17 cellular contexts compared by ENCODE assay signal in genomic region chr17:66032082-66032712, GRCh38.
DNase-seq lines count a peak whose midpoint lies in the region; ATAC-seq and TF ChIP-seq lines count a peak whose summit lies in the region.
"Had no signal": no experiment of that assay in that cellular context is flagged by ENCODE, and none has a peak within 500 bp of the region (broad histone marks: within the 10 kb centered on the region; RNA-seq: fewer than 3 reads in every experiment).

No MANE protein-coding gene starts in this region.

- H3K27ac ChIP-seq in mammary epithelial cell (ENCODE audit: insufficient read depth, low read depth, low read length) (no peak overlapping the region), smooth muscle cell (ENCODE audit: low read depth) (no peak overlapping the region)
- H3K27ac ChIP-seq: breast epithelium, dorsolateral prefrontal cortex, esophagus squamous epithelium, right atrium auricular region, upper lobe of right lung had no signal

- whole genome bisulfite sequencing in mammary epithelial cell (ENCODE audit: low coverage, missing lambda C conversion rate): 94% methylated on average over 2 of the region's 2 CpGs
- 90% methylated on average over 2 of the region's 2 CpGs for WGBS in smooth muscle cell (ENCODE audit: low lambda C conversion rate)

- no peak overlapping the region for H3K4me3 ChIP-seq in GM06990 (replicated peaks; ENCODE audit: low read depth, low read length)
- H3K4me3 ChIP-seq in mammary epithelial cell (replicated peaks in 1 of 3; ENCODE audit: insufficient read depth in 1 of 3, low read depth in 2 of 3, low read length in 3 of 3): no peak overlapping the region
- H3K4me3 ChIP-seq in smooth muscle cell: no peak overlapping the region
- H3K4me3 ChIP-seq: breast epithelium, dorsolateral prefrontal cortex, esophagus squamous epithelium, right atrium auricular region, upper lobe of right lung had no signal

- H3K9ac ChIP-seq in mammary epithelial cell (ENCODE audit: insufficient read depth, low read length): no peak overlapping the region
- H3K9ac ChIP-seq in smooth muscle cell (ENCODE audit: low read depth): no peak overlapping the region

- H3K36me3 ChIP-seq in GM06990 (ENCODE audit: control insufficient read depth, insufficient read depth, low read length) (no peaks in the 10 kb centered on the region), mammary epithelial cell (ENCODE audit: insufficient read depth, low read length) (no peaks in the 10 kb centered on the region), smooth muscle cell (ENCODE audit: low read depth) (peaks cover 5% of the 10 kb centered on the region)
- H3K36me3 ChIP-seq: breast epithelium, upper lobe of right lung had no signal

- in situ Hi-C loops in mammary epithelial cell (cut with MboI; ENCODE audit: low sequenced_read_pairs in 2 of 2): no loop called here

- no peaks in the 10 kb centered on the region for H3F3A ChIP-seq in smooth muscle cell (ENCODE audit: low read depth)

- DNase-seq in GM06990 (ENCODE audit: extremely low read depth, insufficient read length) (peak; percentile 39), posterior vena cava (ENCODE audit: low spot score) (no peak), mammary epithelial cell (no peak), smooth muscle cell (lab: John Stamatoyannopoulos, UW; ENCODE audit: unreplicated experiment) (no peak), NCI-H187 treated with DMSO at 0.1 percent for 48 hours (lab: John Stamatoyannopoulos, UW) (no peak)
- DNase-seq: COR-L47, dorsolateral prefrontal cortex, esophagus squamous epithelium, head of caudate nucleus, mesendoderm, NCI-H2029 treated with DMSO at 0.1 percent for 48 hours, upper lobe of right lung had no signal

- H2AFZ ChIP-seq in mammary epithelial cell (ENCODE audit: low read depth, low read length): no peak overlapping the region
- H2AFZ ChIP-seq in smooth muscle cell (ENCODE audit: low read depth): no peak overlapping the region

- TF ChIP-seq CTCF in GM06990 (IDR thresholded peaks at IDR 0.05; ENCODE audit: insufficient read depth, low read length, poor library complexity, severe bottlenecking): no peak
- no peak for TF ChIP-seq CTCF in mammary epithelial cell (conservative IDR thresholded peaks at IDR 0.05 in 1 of 2, IDR thresholded peaks at IDR 0.05 in 1 of 2; ENCODE audit: extremely low read depth in 1 of 2, insufficient read depth in 1 of 2, low read depth in 1 of 2, low read length in 2 of 2)
- TF ChIP-seq CTCF in smooth muscle cell (IDR thresholded peaks at IDR 0.05; ENCODE audit: borderline replicate concordance, insufficient read depth, poor library complexity, severe bottlenecking): no peak

- ATAC-seq in GM18867 (IDR thresholded peaks at IDR 0.05; ENCODE audit: unreplicated experiment) (peak; percentile 66), HG02571 (IDR thresholded peaks at IDR 0.05; ENCODE audit: unreplicated experiment) (peak; percentile 59), HG03442 (IDR thresholded peaks at IDR 0.05; ENCODE audit: unreplicated experiment) (peak; percentile 75)
- ATAC-seq: upper lobe of right lung had no signal

- H4K20me1 ChIP-seq in mammary epithelial cell (ENCODE audit: insufficient read depth, low read length): no peaks in the 10 kb centered on the region
- H4K20me1 ChIP-seq in smooth muscle cell (ENCODE audit: low read depth): no peaks in the 10 kb centered on the region

- H3K9me3 ChIP-seq in mammary epithelial cell (replicated peaks; ENCODE audit: insufficient read depth, low read length) (no peaks in the 10 kb centered on the region), smooth muscle cell (replicated peaks; ENCODE audit: low read depth) (no peaks in the 10 kb centered on the region)
- H3K9me3 ChIP-seq: breast epithelium, esophagus squamous epithelium, right atrium auricular region, upper lobe of right lung had no signal

- CTCF ChIA-PET in mammary epithelial cell (lab: Charles Lee; ENCODE audit: low non-redundant PET): no interaction called here

- H3K79me2 ChIP-seq in mammary epithelial cell (ENCODE audit: insufficient read depth, low read length) (no peaks in the 10 kb centered on the region), smooth muscle cell (ENCODE audit: low read depth) (no peaks in the 10 kb centered on the region)

- H3K4me1 ChIP-seq in mammary epithelial cell (ENCODE audit: insufficient read depth, low read length): no peaks in the 10 kb centered on the region
- H3K4me1 ChIP-seq in smooth muscle cell (ENCODE audit: low read depth): no peaks in the 10 kb centered on the region
- H3K4me1 ChIP-seq: breast epithelium, esophagus squamous epithelium, right atrium auricular region, upper lobe of right lung had no signal

- H3K4me2 ChIP-seq in mammary epithelial cell (ENCODE audit: insufficient read depth, low read depth, low read length): no peak overlapping the region
- no peak overlapping the region for H3K4me2 ChIP-seq in smooth muscle cell

- dilution Hi-C loops in mammary epithelial cell (cut with HindIII; ENCODE audit: low sequenced_read_pairs): no loop called here

- BruUV-seq in mammary epithelial cell (replicated peaks; lab: Mats Ljungman, UMichigan): no TSS peak

- intact Hi-C loops in posterior vena cava (cut with DNase I) (no loop called here), mammary epithelial cell (cut with micrococcal nuclease) (no loop called here)

- H3K27me3 ChIP-seq in GM06990 (replicated peaks; ENCODE audit: control insufficient read depth, insufficient read depth, low read length) (no peaks in the 10 kb centered on the region), mammary epithelial cell (ENCODE audit: insufficient read depth, low read length) (no peaks in the 10 kb centered on the region), smooth muscle cell (ENCODE audit: low read depth) (no peaks in the 10 kb centered on the region)
- H3K27me3 ChIP-seq: breast epithelium, dorsolateral prefrontal cortex, esophagus squamous epithelium, right atrium auricular region, upper lobe of right lung had no signal
